8 cellular contexts compared by ENCODE assay signal in genomic region chr9:34178698-34179527, GRCh38. TPM values are rescaled to one million over a fixed set of nuclear protein-coding genes. Genes with fewer than 3 reads are reported as not detected.
DNase-seq lines count a peak whose midpoint lies in the region; ATAC-seq and TF ChIP-seq lines count a peak whose summit lies in the region.

UBAP1 (plus strand) TSS chr9:34179043; CDS start chr9:34220915, 41,872 bp downstream.

- no peaks in the 10 kb centered on the region for H3K9me3 ChIP-seq in liver (ENCODE audit: control insufficient read depth in 4 of 4, low read length in 3 of 4)

- no peak for TF ChIP-seq CTCF in C4-2B (conservative IDR thresholded peaks at IDR 0.05)
- peak in 31 of 56 donors; percentile 3 to 40 (median 23) for TF ChIP-seq CTCF in dorsolateral prefrontal cortex (IDR thresholded peaks at IDR 0.05 in 54 of 56, conservative IDR thresholded peaks at IDR 0.05 in 2 of 56; ENCODE audit: low read depth in 1 of 56, partially characterized antibody in 56 of 56)
- TF ChIP-seq CTCF in liver (IDR thresholded peaks at IDR 0.05; ENCODE audit: low read depth, low read length, missing input control), result no peak

- peak within 1 kb of the TSS; percentile 94 to 98 for H3K9ac ChIP-seq in liver (ENCODE audit: low read depth in 1 of 2, low read length in 2 of 2)

- H3K27me3 ChIP-seq in dorsolateral prefrontal cortex (no peaks in the 10 kb centered on the region), liver (ENCODE audit: control insufficient read depth in 4 of 4, insufficient read depth in 4 of 4, low read length in 3 of 4) (no peaks in the 10 kb centered on the region)

- peak; percentile 52 to 63 for TF ChIP-seq RAD21 in liver (IDR thresholded peaks at IDR 0.05)

- H3K36me3 ChIP-seq in liver (ENCODE audit: control insufficient read depth in 4 of 4, insufficient read depth in 3 of 4, low read depth in 1 of 4, low read length in 3 of 4), result no peaks in the 10 kb centered on the region

- H3K4me3 ChIP-seq in dorsolateral prefrontal cortex, result peak within 1 kb of the TSS; percentile 57 to 98 (median 83)
- H3K4me3 ChIP-seq in liver (ENCODE audit: low read depth in 1 of 3, low read length in 3 of 3), result peak within 1 kb of the TSS; percentile 84 to 97 (median 92)

- DNase-seq in NCI-H774 (lab: John Stamatoyannopoulos, UW) (peak; percentile 94), dorsolateral prefrontal cortex (peak; percentile 91 to 98 (median 97))
- DNase-seq in activated CD4-positive, alpha-beta T cell treated with anti-CD3 and anti-CD28 coated beads, Interleukin-2, amount 50 U/mL, for 48 hours, result peak; percentile 96 to 97
- DNase-seq in stimulated activated CD4-positive, alpha-beta T cell treated with anti-CD3 and anti-CD28 coated beads, Interleukin-4, amount 100 ng/mL, for 24 hours, result peak; percentile 96

- ATAC-seq in GM19395 (IDR thresholded peaks at IDR 0.05; ENCODE audit: unreplicated experiment) (peak; percentile 100), HG03565 (IDR thresholded peaks at IDR 0.05; ENCODE audit: unreplicated experiment) (peak; percentile 95)

- under 1% methylated on average over 52 of the region's 52 CpGs for WGBS in liver

- peak within 1 kb of the TSS; percentile 89 for H3K27ac ChIP-seq in C4-2B
- H3K27ac ChIP-seq in dorsolateral prefrontal cortex, result peak within 1 kb of the TSS; percentile 26 to 97 (median 91)
- peak within 1 kb of the TSS; percentile 98 to 100 for H3K27ac ChIP-seq in liver (ENCODE audit: low read depth in 1 of 2, low read length in 2 of 2)

- intact Hi-C loops in dorsolateral prefrontal cortex (cut with DNase I), result loop anchor here (1.0 to 10.0 kb wide), 4 partner anchors 53 to 278 kb away; partner anchors contain the start of genes DCAF12 (in 1 of the 2), DNAI1 (in 1 of the 2) and FAM219A (in 1 of the 2)

- H3K4me1 ChIP-seq in liver (ENCODE audit: control insufficient read depth in 4 of 4, insufficient read depth in 4 of 4, low read length in 3 of 4), result peaks cover 3 to 9% (median 5%) of the 10 kb centered on the region in 4 donors

TF ChIP-seq in liver, 16 proteins besides CTCF, POLR2A, EP300 and RAD21:
- no peak for TF ChIP-seq FOXA1 (IDR thresholded peaks at IDR 0.05)
- no peak for TF ChIP-seq GABPA (IDR thresholded peaks at IDR 0.05 in 1 of 2, conservative IDR thresholded peaks at IDR 0.05 in 1 of 2)
- TF ChIP-seq EGR1 (IDR thresholded peaks at IDR 0.05; ENCODE audit: low read depth in 2 of 2), result no peak
- TF ChIP-seq MAX (IDR thresholded peaks at IDR 0.05), result no peak
- TF ChIP-seq HNF4A (conservative IDR thresholded peaks at IDR 0.05), result peak; percentile 10 to 45
- peak; percentile 98 for TF ChIP-seq YY1 (IDR thresholded peaks at IDR 0.05)
- TF ChIP-seq REST (IDR thresholded peaks at IDR 0.05), result peak; percentile 82
- peak; percentile 87 for TF ChIP-seq SP1 (IDR thresholded peaks at IDR 0.05)
- peak; percentile 16 for TF ChIP-seq ATF3 (IDR thresholded peaks at IDR 0.05)
- no peak for TF ChIP-seq ZBTB33 (IDR thresholded peaks at IDR 0.05)
- TF ChIP-seq FOXA2 (IDR thresholded peaks at IDR 0.05), result no peak
- peak; percentile 63 for TF ChIP-seq NR2F2 (IDR thresholded peaks at IDR 0.05)
- TF ChIP-seq JUND (IDR thresholded peaks at IDR 0.05), result peak; percentile 65 to 81
- no peak for TF ChIP-seq HNF4G (IDR thresholded peaks at IDR 0.05)
- TF ChIP-seq RXRA (IDR thresholded peaks at IDR 0.05), result peak; percentile 87 to 97
- TF ChIP-seq TAF1 (conservative IDR thresholded peaks at IDR 0.05), result peak; percentile 52

RNA-seq across cellular contexts. Expression of gene UBAP1, which starts in this region (rescaled TPM):
- 10 to 100 TPM; 48.3 to 81.3 (median 63.1) TPM for total RNA-seq in dorsolateral prefrontal cortex
- total RNA-seq in liver, result 10 to 100 TPM; 23.4 to 31.6 TPM
- 10 to 100 TPM; 21.2 to 24.0 TPM for polyA plus RNA-seq in liver

Comparison
In these comparisons a context has a peak if more than half of its experiments do, and no peak if none do; other contexts are left out.
1. Peak in every context shown above with its lines: DNase-seq, ATAC-seq, H3K4me3 ChIP-seq and H3K27ac ChIP-seq.
2. CTCF ChIP-seq: peak in dorsolateral prefrontal cortex (31 of 56); none in C4-2B (single experiment) and liver (single experiment).